In the genomic region with DNA sequence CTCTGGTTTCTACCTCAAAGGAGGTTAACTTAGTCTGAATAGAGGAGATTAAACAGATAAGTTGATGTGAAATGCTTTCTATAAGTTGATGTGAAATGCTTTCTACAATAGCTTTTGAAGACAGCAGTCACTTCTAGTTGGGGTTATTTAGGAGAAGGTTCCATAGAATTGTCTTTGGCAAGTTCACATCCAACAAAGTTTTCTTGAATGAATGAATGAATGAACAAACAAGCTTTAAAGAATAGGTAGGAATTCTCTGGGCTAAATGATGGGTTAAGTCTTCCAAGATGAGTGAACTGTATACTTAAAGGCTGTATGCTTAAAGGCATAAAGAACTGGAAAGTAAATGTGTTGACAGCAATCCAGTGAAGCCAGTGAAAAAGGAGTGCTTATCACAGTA, we compare ENCODE assay signal across 10 cellular contexts. TPM values are rescaled to one million over a fixed set of nuclear protein-coding genes. Genes with fewer than 3 reads are reported as not detected.
DNase-seq lines count a peak whose midpoint lies in the region; ATAC-seq and TF ChIP-seq lines count a peak whose summit lies in the region.
"Had no signal": no experiment of that assay in that cellular context is flagged by ENCODE, and none has a peak within 500 bp of the region (broad histone marks: within the 10 kb centered on the region; RNA-seq: fewer than 3 reads in every experiment).

No MANE protein-coding gene starts in this region.

- POLR2A ChIA-PET in A673 (lab: Charles Lee; ENCODE audit: low non-redundant PET): interaction anchor here (0.7 kb wide), 1 partner anchor 1059 kb away, joined by 3 read pairs; no protein-coding TSS in a partner anchor

- no peaks in the 10 kb centered on the region for H4K20me1 ChIP-seq in H9 (ENCODE audit: control insufficient read depth, insufficient read depth, insufficient read length)

- H2BK12ac ChIP-seq in H9 (ENCODE audit: insufficient read length, low read depth, low read length): no peak overlapping the region

- peaks cover 6 to 28% (median 28%) of the 10 kb centered on the region in 3 experiments; a peak in 5 of 7 replicates for H3K36me3 Mint-ChIP-seq in H9 (ENCODE audit: insufficient read depth in 1 of 3, low read depth in 3 of 3)
- no peaks in the 10 kb centered on the region for H3K36me3 Mint-ChIP-seq in activated naive CD8-positive, alpha-beta T cell

- H2AFZ ChIP-seq in H9 (ENCODE audit: low read length): no peak overlapping the region

- no peak overlapping the region for H3K18ac ChIP-seq in H9 (ENCODE audit: insufficient read length, low read depth, low read length)

- no peak overlapping the region for H2AK5ac ChIP-seq in H9 (ENCODE audit: insufficient read length, low read length)

- no peak overlapping the region for H2BK120ac ChIP-seq in H9 (ENCODE audit: low read depth, low read length, poor library complexity, severe bottlenecking)

- H3K4me1 ChIP-seq in A673 (ENCODE audit: insufficient read depth, low read length, poor library complexity, severe bottlenecking) (peaks cover 9% of the 10 kb centered on the region), H9 (ENCODE audit: insufficient read depth, low read length) (no peaks in the 10 kb centered on the region; the same call in 1 of the 2 replicates), iPS-20b (ENCODE audit: insufficient read depth, low read length) (peaks cover 13% of the 10 kb centered on the region; the same call in 1 of the 2 replicates)

- H3K9ac ChIP-seq in H9 (ENCODE audit: extremely low read depth, insufficient read length, low read length) (no peak overlapping the region), iPS-20b (ENCODE audit: low read depth, low read length) (peak overlapping the region; percentile 98; the same call in 1 of the 2 replicates)

- DNase-seq in A673 (ENCODE audit: low spot score) (no peak), H9 (no peak), GM19240 (ENCODE audit: insufficient read length, low spot score) (no peak), DMS153 (lab: John Stamatoyannopoulos, UW) (no peak)
- DNase-seq: NCI-H748 treated with DMSO at 0.1 percent for 48 hours; stimulated activated naive CD4-positive, alpha-beta T cell had no signal

- peaks cover 14 to 15% of the 10 kb centered on the region in 2 experiments for H3K4me1 Mint-ChIP-seq in H9
- H3K4me1 Mint-ChIP-seq in activated naive CD8-positive, alpha-beta T cell (ENCODE audit: low read depth): peaks cover 54% of the 10 kb centered on the region

- no peaks in the 10 kb centered on the region for H3K9me3 Mint-ChIP-seq in H9
- no peaks in the 10 kb centered on the region for H3K9me3 Mint-ChIP-seq in activated naive CD8-positive, alpha-beta T cell (ENCODE audit: low read depth)

- H3K23ac ChIP-seq in H9 (ENCODE audit: insufficient read length, low read depth, low read length): no peak overlapping the region

- no peak overlapping the region for H3T11ph ChIP-seq in H9 (ENCODE audit: low read length)

- H4K5ac ChIP-seq in H9 (ENCODE audit: insufficient read length, low read depth, low read length): no peak overlapping the region

- H3K23me2 ChIP-seq in H9 (ENCODE audit: insufficient read length, low read depth, low read length, poor library complexity, severe bottlenecking): no peaks in the 10 kb centered on the region

- H3K27me3 ChIP-seq in A673 (replicated peaks; ENCODE audit: insufficient read depth, low read depth, low read length, poor library complexity) (no peaks in the 10 kb centered on the region), H9 (ENCODE audit: insufficient read depth, low read length) (no peaks in the 10 kb centered on the region), iPS-20b (ENCODE audit: insufficient read depth, low read length) (peaks cover 11% of the 10 kb centered on the region; the same call in 1 of the 2 replicates)

- no peak overlapping the region for H2BK5ac ChIP-seq in H9 (ENCODE audit: insufficient read length, low read length)

- H3K9me3 ChIP-seq in A673 (ENCODE audit: low read depth, low read length, poor library complexity, severe bottlenecking) (no peaks in the 10 kb centered on the region), H9 (ENCODE audit: control insufficient read depth, low read depth, low read length) (no peaks in the 10 kb centered on the region), iPS-20b (ENCODE audit: insufficient read depth, low read depth, low read length) (no peaks in the 10 kb centered on the region)

- no peak overlapping the region for H3K27ac Mint-ChIP-seq in H9
- H3K27ac Mint-ChIP-seq in activated naive CD8-positive, alpha-beta T cell: peak overlapping the region; percentile 72

- CTCF ChIA-PET in A673 (lab: Charles Lee): no interaction called here

- H3K27ac ChIP-seq in A673 (ENCODE audit: low read depth, low read length, poor library complexity, severe bottlenecking) (no peak overlapping the region), H9 (ENCODE audit: insufficient read length, low read depth, low read length) (no peak overlapping the region), iPS-20b (ENCODE audit: low read length) (no peak overlapping the region)

- H3K4me3 ChIP-seq in A673 (ENCODE audit: low read depth, low read length, poor library complexity, severe bottlenecking) (peak overlapping the region; percentile 86), iPS-20b (ENCODE audit: low read length) (peak overlapping the region; percentile 96)

- intact Hi-C loops in A673 (cut with micrococcal nuclease; ENCODE audit: unreplicated experiment): loop anchor here (2.0 to 5.0 kb wide), 3 partner anchors 66 to 649 kb away; a partner anchor contains a TSS

- H4K8ac ChIP-seq in H9 (replicated peaks; ENCODE audit: insufficient read length, low read depth, low read length): no peak overlapping the region

- H3K36me3 ChIP-seq in A673 (ENCODE audit: insufficient read depth, low read length, poor library complexity, severe bottlenecking): peaks cover 32% of the 10 kb centered on the region
- peaks cover 41% of the 10 kb centered on the region for H3K36me3 ChIP-seq in iPS-20b (ENCODE audit: insufficient read depth, low read depth, low read length)

- no peak overlapping the region for H2BK15ac ChIP-seq in H9 (ENCODE audit: low read depth, low read length)

- no peak overlapping the region for H2BK20ac ChIP-seq in H9 (ENCODE audit: low read depth, low read length, poor library complexity, severe bottlenecking)

- H3K4me2 ChIP-seq in H9 (ENCODE audit: insufficient read depth, insufficient read length, low read length): no peak overlapping the region

- BruUV-seq in A673 (replicated peaks; lab: Mats Ljungman, UMichigan): no TSS peak

- peaks cover 16% of the 10 kb centered on the region; the same call in 1 of the 2 replicates for H3K79me2 ChIP-seq in H9 (ENCODE audit: insufficient read depth, low read length)

- H4K91ac ChIP-seq in H9 (ENCODE audit: insufficient read length, low read depth, low read length): no peak overlapping the region

- no peaks in the 10 kb centered on the region for H3K79me1 ChIP-seq in H9 (ENCODE audit: insufficient read depth, low read depth, low read length, poor library complexity, severe bottlenecking)

- H3K4ac ChIP-seq in H9 (ENCODE audit: low read depth, low read length): no peak overlapping the region

- ATAC-seq in HG03354 (IDR thresholded peaks at IDR 0.05; ENCODE audit: poor library complexity, severe bottlenecking, unreplicated experiment) (no peak), GM21529 (IDR thresholded peaks at IDR 0.05; ENCODE audit: unreplicated experiment) (no peak)

- no peak overlapping the region for H3K14ac ChIP-seq in H9 (ENCODE audit: insufficient read depth, low read length)

- no peak for TF ChIP-seq CTCF in A673 (conservative IDR thresholded peaks at IDR 0.05; ENCODE audit: low read depth, low read length)
- TF ChIP-seq CTCF in H9 (conservative IDR thresholded peaks at IDR 0.05): no peak

- no peak overlapping the region for H3K56ac ChIP-seq in H9 (ENCODE audit: insufficient read length, low read depth, low read length)

- H3K27me3 Mint-ChIP-seq in H9 (ENCODE audit: low read depth): peaks cover 11% of the 10 kb centered on the region
- no peaks in the 10 kb centered on the region for H3K27me3 Mint-ChIP-seq in activated naive CD8-positive, alpha-beta T cell

- H3K4me3 Mint-ChIP-seq in H9: peak overlapping the region; percentile 84 to 95
- peak overlapping the region; percentile 95 for H3K4me3 Mint-ChIP-seq in activated naive CD8-positive, alpha-beta T cell

RNA-seq across cellular contexts. Expression of a gene that starts 1.9 kb away (rescaled TPM):
- total RNA-seq in A673 (2021) (61.5 and 71.0 TPM in 2 replicates), H9 (2021) (62.5 and 63.7 TPM in 2 replicates)

RNA-seq across cellular contexts. Expression of a gene that starts 18.5 kb away (rescaled TPM):
- total RNA-seq in A673 (2021) (31.9 and 35.7 TPM in 2 replicates), H9 (2021) (7.8 and 10.1 TPM in 2 replicates)
